In the genomic region with DNA sequence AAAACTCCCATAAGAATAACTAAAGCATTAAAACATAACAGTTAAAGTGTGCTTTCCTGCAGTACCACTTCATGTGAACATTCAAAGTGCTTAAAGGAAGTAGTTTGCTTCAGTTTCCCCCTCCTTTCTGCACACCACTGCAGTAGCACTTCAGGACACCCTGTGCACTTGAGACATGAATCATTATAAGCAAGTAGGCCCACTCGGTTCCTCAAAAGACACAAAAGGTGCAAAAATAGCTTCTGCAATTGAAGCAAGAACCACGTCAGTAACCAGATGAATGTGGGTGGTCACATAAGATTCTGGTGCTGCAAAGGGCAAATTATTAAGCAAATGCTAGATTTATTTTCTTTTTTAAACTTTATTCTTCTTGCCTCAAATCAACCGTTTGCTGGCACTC, we compare ENCODE assay signal across 8 cellular contexts.
DNase-seq lines count a peak whose midpoint lies in the region; ATAC-seq lines count a peak whose summit lies in the region.

No MANE protein-coding gene starts in this region.

- intact Hi-C loops in sciatic nerve (cut with DNase I): no loop called here

- peaks cover 2% of the 10 kb centered on the region for H3K9me3 Mint-ChIP-seq in activated CD8-positive, alpha-beta memory T cell treated with anti-CD3 and anti-CD28 coated beads, Interleukin-2, amount 10 ng/mL, durations not matched to agents 7 days and 5 days (ENCODE audit: low read depth)
- H3K9me3 Mint-ChIP-seq in T-helper 2 cell treated with Interferon-gamma antibody and Interleukin-4, amounts not matched to agents 5 μg/mL and 100 μg/mL, for 36 hours: no peaks in the 10 kb centered on the region

- H3K4me1 Mint-ChIP-seq in activated CD8-positive, alpha-beta memory T cell treated with anti-CD3 and anti-CD28 coated beads, Interleukin-2, amount 10 ng/mL, durations not matched to agents 7 days and 5 days: peaks cover 16% of the 10 kb centered on the region
- H3K4me1 Mint-ChIP-seq in T-helper 2 cell treated with Interferon-gamma antibody and Interleukin-4, amounts not matched to agents 5 μg/mL and 100 μg/mL, for 36 hours (ENCODE audit: low read depth): peaks cover 9% of the 10 kb centered on the region

- peak overlapping the region; percentile 47 for H3K27ac Mint-ChIP-seq in activated CD8-positive, alpha-beta memory T cell treated with anti-CD3 and anti-CD28 coated beads, Interleukin-2, amount 10 ng/mL, durations not matched to agents 7 days and 5 days
- no peak overlapping the region for H3K27ac Mint-ChIP-seq in T-helper 2 cell treated with Interferon-gamma antibody and Interleukin-4, amounts not matched to agents 5 μg/mL and 100 μg/mL, for 36 hours

- H3K27me3 Mint-ChIP-seq in activated CD8-positive, alpha-beta memory T cell treated with anti-CD3 and anti-CD28 coated beads, Interleukin-2, amount 10 ng/mL, durations not matched to agents 7 days and 5 days: no peaks in the 10 kb centered on the region
- no peaks in the 10 kb centered on the region for H3K27me3 Mint-ChIP-seq in T-helper 2 cell treated with Interferon-gamma antibody and Interleukin-4, amounts not matched to agents 5 μg/mL and 100 μg/mL, for 36 hours (ENCODE audit: low read depth)

- peaks cover 32% of the 10 kb centered on the region for H3K36me3 Mint-ChIP-seq in activated CD8-positive, alpha-beta memory T cell treated with anti-CD3 and anti-CD28 coated beads, Interleukin-2, amount 10 ng/mL, durations not matched to agents 7 days and 5 days
- no peaks in the 10 kb centered on the region for H3K36me3 Mint-ChIP-seq in T-helper 2 cell treated with Interferon-gamma antibody and Interleukin-4, amounts not matched to agents 5 μg/mL and 100 μg/mL, for 36 hours (ENCODE audit: low read depth)

- no peak for DNase-seq in activated CD8-positive, alpha-beta memory T cell treated with anti-CD3 and anti-CD28 coated beads, Interleukin-2, amount 10 ng/mL, durations not matched to agents 7 days and 5 days
- DNase-seq in activated CD8-positive, alpha-beta memory T cell treated with anti-CD3 and anti-CD28 coated beads, Interleukin-2, amount 50 U/mL, for 4 hours: no peak
- DNase-seq in NAMALWA (ENCODE audit: low spot score) (peak; percentile 50), sciatic nerve (ENCODE audit: low spot score) (no peak), T-helper 9 cell (no peak), left lobe of liver (ENCODE audit: low spot score) (no peak)
- DNase-seq in T-helper 2 cell treated with Interferon-gamma antibody and Interleukin-4, amounts not matched to agents 5 μg/mL and 100 μg/mL, for 36 hours (ENCODE audit: low spot score): no peak

- CTCF ChIA-PET in activated CD8-positive, alpha-beta memory T cell treated with anti-CD3 and anti-CD28 coated beads, Interleukin-2, amount 10 ng/mL, durations not matched to agents 7 days and 5 days (lab: Charles Lee): no interaction called here

- ATAC-seq in activated CD8-positive, alpha-beta memory T cell treated with anti-CD3 and anti-CD28 coated beads, Interleukin-2, amount 10 ng/mL, durations not matched to agents 7 days and 5 days: peak; percentile 42
- ATAC-seq in HG02588 (IDR thresholded peaks at IDR 0.05; ENCODE audit: unreplicated experiment) (peak; percentile 99), sciatic nerve (peak; percentile 34), left lobe of liver (no peak)

- H3K4me3 Mint-ChIP-seq in activated CD8-positive, alpha-beta memory T cell treated with anti-CD3 and anti-CD28 coated beads, Interleukin-2, amount 10 ng/mL, durations not matched to agents 7 days and 5 days: no peak overlapping the region
- no peak overlapping the region for H3K4me3 Mint-ChIP-seq in T-helper 2 cell treated with Interferon-gamma antibody and Interleukin-4, amounts not matched to agents 5 μg/mL and 100 μg/mL, for 36 hours
